ENCODE assay signal across 1 cellular context in genomic region chr4:84803720-84804119, GRCh38.
A peak's percentile ranks its signal among the peaks of the same experiment; 100 is the strongest.
TF ChIP-seq lines count a peak whose summit lies in the region.

No MANE protein-coding gene starts in this region.

TF ChIP-seq in IMR-90, 13 proteins besides CTCF, POLR2A, EP300 and RAD21:
- no peak for TF ChIP-seq CEBPB (IDR thresholded peaks at IDR 0.05; ENCODE audit: low read depth, low read length)
- TF ChIP-seq FOS (IDR thresholded peaks at IDR 0.05; ENCODE audit: low read depth, low read length): 0 out of 2 replicates have a peak, but pooled peaks have one; percentile 7
